In the genomic region with DNA sequence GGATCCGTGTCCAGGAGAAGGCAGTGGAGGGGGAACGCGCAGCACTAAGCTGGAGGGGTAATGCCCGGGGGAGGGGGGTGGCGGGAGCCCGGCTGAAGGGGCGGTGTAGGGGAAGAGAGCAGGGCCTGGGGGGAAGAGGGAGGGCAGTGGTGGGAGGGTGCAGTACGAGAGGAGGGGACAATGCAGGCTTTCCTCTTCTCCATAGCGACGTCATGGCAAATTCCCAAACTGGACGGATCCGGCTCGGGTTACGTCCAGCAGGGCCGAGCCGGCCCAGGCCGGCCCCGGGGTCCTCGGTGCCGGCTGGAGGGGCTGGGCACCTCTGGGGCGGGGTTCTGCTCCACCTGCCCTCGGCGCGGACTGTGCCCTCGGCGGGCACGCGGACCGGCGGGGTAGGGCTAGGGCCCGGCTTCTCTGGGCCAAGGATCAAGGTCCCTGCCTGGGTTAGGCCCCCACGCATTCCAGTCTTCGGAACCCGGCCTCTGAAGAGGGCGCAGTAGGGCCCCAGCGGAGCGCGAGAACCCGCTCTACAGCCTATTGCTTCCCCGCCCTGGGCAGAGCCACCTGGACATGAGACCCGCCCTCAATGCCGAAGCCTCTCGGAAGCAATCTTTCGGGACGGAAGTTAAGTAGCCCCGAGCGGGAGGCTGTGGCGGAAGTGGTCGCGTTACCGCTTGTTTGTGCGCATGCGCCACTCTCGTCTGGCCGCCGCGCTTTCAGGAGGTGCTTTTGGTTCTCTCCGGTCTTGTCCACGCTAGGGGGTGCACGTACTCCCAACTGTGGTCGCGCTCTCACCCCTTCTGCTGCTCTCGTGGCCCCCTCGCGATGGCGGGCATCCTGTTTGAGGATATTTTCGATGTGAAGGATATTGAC, we compare ENCODE assay signal across 1 cellular context.
TF ChIP-seq lines count a peak whose summit lies in the region.

No MANE protein-coding gene starts in this region.

TF ChIP-seq in HEK293, 187 proteins besides CTCF, POLR2A, EP300 and RAD21 (continued from another document):
- TF ChIP-seq, protein P1, sequence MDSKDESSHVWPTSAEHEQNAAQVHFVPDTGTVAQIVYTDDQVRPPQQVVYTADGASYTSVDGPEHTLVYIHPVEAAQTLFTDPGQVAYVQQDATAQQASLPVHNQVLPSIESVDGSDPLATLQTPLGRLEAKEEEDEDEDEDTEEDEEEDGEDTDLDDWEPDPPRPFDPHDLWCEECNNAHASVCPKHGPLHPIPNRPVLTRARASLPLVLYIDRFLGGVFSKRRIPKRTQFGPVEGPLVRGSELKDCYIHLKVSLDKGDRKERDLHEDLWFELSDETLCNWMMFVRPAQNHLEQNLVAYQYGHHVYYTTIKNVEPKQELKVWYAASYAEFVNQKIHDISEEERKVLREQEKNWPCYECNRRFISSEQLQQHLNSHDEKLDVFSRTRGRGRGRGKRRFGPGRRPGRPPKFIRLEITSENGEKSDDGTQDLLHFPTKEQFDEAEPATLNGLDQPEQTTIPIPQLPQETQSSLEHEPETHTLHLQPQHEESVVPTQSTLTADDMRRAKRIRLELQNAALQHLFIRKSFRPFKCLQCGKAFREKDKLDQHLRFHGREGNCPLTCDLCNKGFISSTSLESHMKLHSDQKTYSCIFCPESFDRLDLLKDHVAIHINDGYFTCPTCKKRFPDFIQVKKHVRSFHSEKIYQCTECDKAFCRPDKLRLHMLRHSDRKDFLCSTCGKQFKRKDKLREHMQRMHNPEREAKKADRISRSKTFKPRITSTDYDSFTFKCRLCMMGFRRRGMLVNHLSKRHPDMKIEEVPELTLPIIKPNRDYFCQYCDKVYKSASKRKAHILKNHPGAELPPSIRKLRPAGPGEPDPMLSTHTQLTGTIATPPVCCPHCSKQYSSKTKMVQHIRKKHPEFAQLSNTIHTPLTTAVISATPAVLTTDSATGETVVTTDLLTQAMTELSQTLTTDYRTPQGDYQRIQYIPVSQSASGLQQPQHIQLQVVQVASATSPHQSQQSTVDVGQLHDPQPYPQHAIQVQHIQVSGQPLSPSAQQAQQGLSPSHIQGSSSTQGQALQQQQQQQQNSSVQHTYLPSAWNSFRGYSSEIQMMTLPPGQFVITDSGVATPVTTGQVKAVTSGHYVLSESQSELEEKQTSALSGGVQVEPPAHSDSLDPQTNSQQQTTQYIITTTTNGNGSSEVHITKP (tag by site-specific recombination; IDR thresholded peaks at IDR 0.05): peak; percentile 84
- TF ChIP-seq SP7 (tag by site-specific recombination; IDR thresholded peaks at IDR 0.05) (0 out of 2 replicates have a peak, but pooled peaks have one; percentile 46), GLIS2 (tag by site-specific recombination; IDR thresholded peaks at IDR 0.05) (peak; percentile 98), ZBTB20 (tag by site-specific recombination; IDR thresholded peaks at IDR 0.05) (peak; percentile 63), ZNF530 (tag by site-specific recombination; IDR thresholded peaks at IDR 0.05; ENCODE audit: low read depth) (no peak)
- TF ChIP-seq, protein P2, sequence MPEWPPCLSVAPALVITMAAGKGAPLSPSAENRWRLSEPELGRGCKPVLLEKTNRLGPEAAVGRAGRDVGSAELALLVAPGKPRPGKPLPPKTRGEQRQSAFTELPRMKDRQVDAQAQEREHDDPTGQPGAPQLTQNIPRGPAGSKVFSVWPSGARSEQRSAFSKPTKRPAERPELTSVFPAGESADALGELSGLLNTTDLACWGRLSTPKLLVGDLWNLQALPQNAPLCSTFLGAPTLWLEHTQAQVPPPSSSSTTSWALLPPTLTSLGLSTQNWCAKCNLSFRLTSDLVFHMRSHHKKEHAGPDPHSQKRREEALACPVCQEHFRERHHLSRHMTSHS (tag by site-specific recombination; IDR thresholded peaks at IDR 0.05): no peak
- TF ChIP-seq, protein P3, sequence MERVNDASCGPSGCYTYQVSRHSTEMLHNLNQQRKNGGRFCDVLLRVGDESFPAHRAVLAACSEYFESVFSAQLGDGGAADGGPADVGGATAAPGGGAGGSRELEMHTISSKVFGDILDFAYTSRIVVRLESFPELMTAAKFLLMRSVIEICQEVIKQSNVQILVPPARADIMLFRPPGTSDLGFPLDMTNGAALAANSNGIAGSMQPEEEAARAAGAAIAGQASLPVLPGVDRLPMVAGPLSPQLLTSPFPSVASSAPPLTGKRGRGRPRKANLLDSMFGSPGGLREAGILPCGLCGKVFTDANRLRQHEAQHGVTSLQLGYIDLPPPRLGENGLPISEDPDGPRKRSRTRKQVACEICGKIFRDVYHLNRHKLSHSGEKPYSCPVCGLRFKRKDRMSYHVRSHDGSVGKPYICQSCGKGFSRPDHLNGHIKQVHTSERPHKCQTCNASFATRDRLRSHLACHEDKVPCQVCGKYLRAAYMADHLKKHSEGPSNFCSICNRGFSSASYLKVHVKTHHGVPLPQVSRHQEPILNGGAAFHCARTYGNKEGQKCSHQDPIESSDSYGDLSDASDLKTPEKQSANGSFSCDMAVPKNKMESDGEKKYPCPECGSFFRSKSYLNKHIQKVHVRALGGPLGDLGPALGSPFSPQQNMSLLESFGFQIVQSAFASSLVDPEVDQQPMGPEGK (tag by site-specific recombination; IDR thresholded peaks at IDR 0.05): peak; percentile 87
